ENCODE assay signal across 25 cellular contexts in genomic region chr11:111946499-111946898, GRCh38. TPM values are rescaled to one million over a fixed set of nuclear protein-coding genes. Genes with fewer than 3 reads are reported as not detected.
A peak's percentile ranks its signal among the peaks of the same experiment; 100 is the strongest.
DNase-seq lines count a peak whose midpoint lies in the region; ATAC-seq and TF ChIP-seq lines count a peak whose summit lies in the region.
"Had no signal": no experiment of that assay in that cellular context is flagged by ENCODE, and none has a peak within 500 bp of the region (broad histone marks: within the 10 kb centered on the region; RNA-seq: fewer than 3 reads in every experiment).

No MANE protein-coding gene starts in this region.

- H3K27ac ChIP-seq in ascending aorta (peak overlapping the region; percentile 91 to 92), lower lobe of right lung (peak overlapping the region; percentile 7), tibial artery (peak overlapping the region; percentile 39 to 72)
- H3K27ac ChIP-seq: epithelial cell of prostate, KMS-11, suprapubic skin had no signal

- H3K36me3 ChIP-seq in ascending aorta: no peaks in the 10 kb centered on the region
- no peaks in the 10 kb centered on the region for H3K36me3 ChIP-seq in lower lobe of right lung
- H3K36me3 ChIP-seq in tibial artery: no peaks in the 10 kb centered on the region
- H3K36me3 ChIP-seq: suprapubic skin had no signal

- no peak for TF ChIP-seq POLR2A in erythroblast (IDR thresholded peaks at IDR 0.05; ENCODE audit: low read length)

- peak; percentile 39 to 58 for ATAC-seq in lower lobe of right lung
- ATAC-seq: activated T-helper 17 cell treated with anti-CD3 and anti-CD28 coated beads, Interleukin-2, amount 50 U/mL, for 72 hours; left cardiac atrium had no signal

- H3K4me1 Mint-ChIP-seq in HFFc6 (ENCODE audit: low read depth): peaks cover 41% of the 10 kb centered on the region

- H3K4me3 Mint-ChIP-seq in HFFc6: no peak overlapping the region
- H3K4me3 Mint-ChIP-seq: activated CD4-positive, alpha-beta T cell treated with anti-CD3 and anti-CD28 coated beads, Interleukin-2, amount 10 ng/mL, durations not matched to agents 7 days and 5 days; activated naive CD4-positive, alpha-beta T cell treated with anti-CD3 and anti-CD28 coated beads, Interleukin-2, amount 50 U/mL, for 24 hours; activated T-helper 17 cell treated with anti-CD3 and anti-CD28 coated beads, Interleukin-2, amount 50 U/mL, for 72 hours; CD4-positive, alpha-beta memory T cell; T-helper 2 cell treated with Interferon-gamma antibody and Interleukin-4, amounts not matched to agents 5 μg/mL and 100 μg/mL, for 36 hours had no signal

- H3K4me1 ChIP-seq in ascending aorta (peaks cover 10 to 32% of the 10 kb centered on the region in 2 donors), lower lobe of right lung (peaks cover 18% of the 10 kb centered on the region), tibial artery (peaks cover 0 to 35% (median 18%) of the 10 kb centered on the region in 4 donors)

- DNase-seq in HFFc6: no peak
- DNase-seq in ascending aorta (ENCODE audit: low spot score in 2 of 2): peak in 1 of 2 donors; percentile 76
- DNase-seq in lower lobe of right lung: no peak
- no peak for DNase-seq in tibial artery
- DNase-seq in activated CD8-positive, alpha-beta memory T cell treated with anti-CD3 and anti-CD28 coated beads for 24 hours: no peak
- DNase-seq in AML-193 (lab: John Stamatoyannopoulos, UW): no peak
- DNase-seq in erythroblast (lab: John Stamatoyannopoulos, UW): no peak
- DNase-seq: activated CD4-positive, alpha-beta T cell treated with anti-CD3 and anti-CD28 coated beads, Interleukin-2, amount 10 ng/mL, durations not matched to agents 7 days and 5 days; CD4-positive, alpha-beta memory T cell; DMS153; foreskin fibroblast; left cardiac atrium; mesenchymal stem cell; NCI-H1694; NCI-H526 treated with DMSO at 0.1 percent for 48 hours; Right ventricle myocardium superior; stimulated activated CD4-positive, alpha-beta T cell treated with anti-CD3 and anti-CD28 coated beads, Interleukin-1b, Interleukin-23, amount 100 ng/mL, for 48 hours had no signal

- no peaks in the 10 kb centered on the region for H3K9me3 ChIP-seq in ascending aorta
- no peaks in the 10 kb centered on the region for H3K9me3 ChIP-seq in lower lobe of right lung
- no peaks in the 10 kb centered on the region for H3K9me3 ChIP-seq in tibial artery
- H3K9me3 ChIP-seq: suprapubic skin had no signal

- no peaks in the 10 kb centered on the region; the same call in none of the 2 replicates for H3K27me3 Mint-ChIP-seq in HFFc6 (ENCODE audit: insufficient read depth)
- H3K27me3 Mint-ChIP-seq: activated CD4-positive, alpha-beta T cell treated with anti-CD3 and anti-CD28 coated beads, Interleukin-2, amount 10 ng/mL, durations not matched to agents 7 days and 5 days; activated naive CD4-positive, alpha-beta T cell treated with anti-CD3 and anti-CD28 coated beads, Interleukin-2, amount 50 U/mL, for 24 hours; activated T-helper 17 cell treated with anti-CD3 and anti-CD28 coated beads, Interleukin-2, amount 50 U/mL, for 72 hours had no signal

- peak overlapping the region; percentile 40; the same call in 1 of the 2 replicates for H3K27ac Mint-ChIP-seq in HFFc6
- H3K27ac Mint-ChIP-seq: activated CD4-positive, alpha-beta T cell treated with anti-CD3 and anti-CD28 coated beads, Interleukin-2, amount 10 ng/mL, durations not matched to agents 7 days and 5 days; activated naive CD4-positive, alpha-beta T cell treated with anti-CD3 and anti-CD28 coated beads, Interleukin-2, amount 50 U/mL, for 24 hours; activated T-helper 17 cell treated with anti-CD3 and anti-CD28 coated beads, Interleukin-2, amount 50 U/mL, for 72 hours; CD4-positive, alpha-beta memory T cell; T-helper 2 cell treated with Interferon-gamma antibody and Interleukin-4, amounts not matched to agents 5 μg/mL and 100 μg/mL, for 36 hours had no signal

- H3K36me3 Mint-ChIP-seq in HFFc6 (ENCODE audit: low read depth): no peaks in the 10 kb centered on the region
- H3K36me3 Mint-ChIP-seq: CD4-positive, alpha-beta memory T cell had no signal

- H3K27me3 ChIP-seq in ascending aorta (no peaks in the 10 kb centered on the region), lower lobe of right lung (ENCODE audit: low read depth) (no peaks in the 10 kb centered on the region), tibial artery (no peaks in the 10 kb centered on the region)
- H3K27me3 ChIP-seq: suprapubic skin had no signal

- intact Hi-C loops in ascending aorta (cut with DNase I) (loop anchor here (1.0 kb wide), 1 partner anchor 31 kb away; no protein-coding TSS in a partner anchor), lower lobe of right lung (cut with DNase I) (no loop called here), tibial artery (cut with DNase I; ENCODE audit: low total_unique reads) (no loop called here)

- no peaks in the 10 kb centered on the region for H3K9me3 Mint-ChIP-seq in HFFc6
- H3K9me3 Mint-ChIP-seq: activated CD4-positive, alpha-beta T cell treated with anti-CD3 and anti-CD28 coated beads, Interleukin-2, amount 10 ng/mL, durations not matched to agents 7 days and 5 days; activated naive CD4-positive, alpha-beta T cell treated with anti-CD3 and anti-CD28 coated beads, Interleukin-2, amount 50 U/mL, for 24 hours; activated T-helper 17 cell treated with anti-CD3 and anti-CD28 coated beads, Interleukin-2, amount 50 U/mL, for 72 hours; CD4-positive, alpha-beta memory T cell had no signal

- TF ChIP-seq CTCF in HFFc6 (IDR thresholded peaks at IDR 0.05): no peak
- no peak for TF ChIP-seq CTCF in ascending aorta (IDR thresholded peaks at IDR 0.05)
- TF ChIP-seq CTCF in lower lobe of right lung (IDR thresholded peaks at IDR 0.05): no peak
- no peak for TF ChIP-seq CTCF in tibial artery (IDR thresholded peaks at IDR 0.05)

- H3K4me3 ChIP-seq in ascending aorta (no peak overlapping the region), lower lobe of right lung (no peak overlapping the region), tibial artery (no peak overlapping the region)
- H3K4me3 ChIP-seq: suprapubic skin had no signal

RNA-seq across cellular contexts. Expression of gene DIXDC1, which starts 9.4 kb away (rescaled TPM):
- total RNA-seq in HFFc6 (2021; fragmentation: NEBNext Ultra II Directional; extraction: Animal tissue kit (Norgen Biotek cat#: 25700)): 10 to 100 TPM in 1 of 6 experiments, 1 to 10 TPM in 5; 8.4 to 11.2 (median 9.7) TPM
- total RNA-seq in ascending aorta: 48.9 TPM
- 13.2 TPM for total RNA-seq in lower lobe of right lung

RNA-seq across cellular contexts. Expression of gene C11orf52, which starts 27.8 kb away (rescaled TPM):
- total RNA-seq in HFFc6 (2021; fragmentation: NEBNext Ultra II Directional; extraction: Animal tissue kit (Norgen Biotek cat#: 25700)): under 1 TPM; 0.35 to 0.96 (median 0.64) TPM
- total RNA-seq in ascending aorta (not detected), lower lobe of right lung (14.6 TPM)
- total RNA-seq: activated T-helper 17 cell treated with anti-CD3 and anti-CD28 coated beads, Interleukin-2, amount 50 U/mL, for 72 hours; CD4-positive, alpha-beta memory T cell had no signal

RNA-seq across cellular contexts. Expression of gene HSPB2, which starts 34.0 kb away (rescaled TPM):
- 1 to 10 TPM; 1.7 to 7.8 (median 5.4) TPM for total RNA-seq in HFFc6 (2021; fragmentation: NEBNext Ultra II Directional; extraction: Animal tissue kit (Norgen Biotek cat#: 25700))
- total RNA-seq in ascending aorta (not detected), lower lobe of right lung (6.4 TPM)
- total RNA-seq: activated CD4-positive, alpha-beta T cell treated with anti-CD3 and anti-CD28 coated beads, Interleukin-2, amount 10 ng/mL, durations not matched to agents 7 days and 5 days; CD4-positive, alpha-beta memory T cell; HT-29; pulmonary artery endothelial cell had no signal

RNA-seq across cellular contexts. Expression of gene CRYAB, which starts 34.9 kb away (rescaled TPM):
- total RNA-seq in HFFc6 (2021; fragmentation: NEBNext Ultra II Directional; extraction: Animal tissue kit (Norgen Biotek cat#: 25700)): 100 to 1,000 TPM in 4 of 6 experiments, 10 to 100 TPM in 2; 49.6 to 125 (median 103) TPM
- total RNA-seq in ascending aorta (288 TPM), lower lobe of right lung (72.5 TPM)
- total RNA-seq: activated CD4-positive, alpha-beta T cell treated with anti-CD3 and anti-CD28 coated beads, Interleukin-2, amount 10 ng/mL, durations not matched to agents 7 days and 5 days; activated T-helper 17 cell treated with anti-CD3 and anti-CD28 coated beads, Interleukin-2, amount 50 U/mL, for 72 hours; CD4-positive, alpha-beta memory T cell; HT-29 had no signal

Comparison
In these comparisons a context has a peak if more than half of its experiments do, and no peak if none do; other contexts are left out.
1. H3K27ac ChIP-seq: peak in every context shown above with its lines; median percentile 92 in ascending aorta; 56 in tibial artery; 7 in lower lobe of right lung.